Comparison of ENCODE assay signal across 14 cellular contexts in the genomic region with DNA sequence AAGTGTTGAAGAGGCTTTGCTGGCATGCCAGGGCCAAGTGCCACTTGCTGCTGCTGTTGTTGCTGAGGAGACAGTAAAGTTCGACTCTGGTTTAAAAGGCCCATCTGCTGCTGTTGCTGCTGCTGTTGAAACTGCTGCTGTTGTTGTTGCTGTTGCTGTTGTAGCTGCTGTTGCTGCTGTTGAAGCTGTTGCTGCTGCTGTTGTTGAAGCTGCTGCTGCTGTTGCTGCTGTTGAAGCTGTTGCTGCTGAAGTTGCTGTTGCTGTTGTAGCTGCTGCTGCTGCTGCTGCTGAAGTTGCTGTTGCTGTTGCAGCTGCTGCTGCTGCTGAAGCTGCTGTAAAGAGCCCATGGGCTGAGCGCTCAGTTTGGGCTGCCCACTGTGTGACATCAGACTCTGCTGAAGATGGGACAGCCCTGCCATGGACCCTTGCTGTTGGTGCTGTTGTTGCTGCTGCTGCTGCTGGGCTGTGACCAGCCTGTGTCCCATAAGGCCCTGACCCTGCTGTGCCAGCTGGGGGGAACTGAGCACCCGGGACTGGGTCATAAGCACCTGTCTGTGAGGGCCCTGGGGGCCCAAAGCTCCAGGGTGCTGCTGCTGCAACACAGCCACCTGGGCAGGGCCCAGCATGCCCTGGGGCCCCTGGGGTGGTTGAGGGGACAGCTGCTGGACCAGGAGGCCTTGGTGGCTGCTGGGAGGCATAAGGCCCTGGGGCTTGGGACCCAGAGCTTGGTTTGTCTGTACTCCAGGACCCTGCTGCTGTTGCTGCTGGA. TPM values are rescaled to one million over a fixed set of nuclear protein-coding genes. Genes with fewer than 3 reads are reported as not detected.
DNase-seq lines count a peak whose midpoint lies in the region; ATAC-seq, FAIRE-seq and TF ChIP-seq lines count a peak whose summit lies in the region.
"Had no signal": no experiment of that assay in that cellular context is flagged by ENCODE, and none has a peak within 500 bp of the region (broad histone marks: within the 10 kb centered on the region; RNA-seq: fewer than 3 reads in every experiment).

No MANE protein-coding gene starts in this region.

- no peaks in the 10 kb centered on the region for H3K27me3 Mint-ChIP-seq in T-helper 17 cell

- FAIRE-seq in HepG2 (lab: Jason Lieb, UNC), result no peak

- TF ChIP-seq POLR2A in HepG2 (IDR thresholded peaks at IDR 0.05; ENCODE audit: insufficient read depth in 1 of 2, low read depth in 2 of 2, low read length in 2 of 2), result no peak

- peak overlapping the region; percentile 8 for H3K27ac Mint-ChIP-seq in T-helper 17 cell
- H3K27ac Mint-ChIP-seq: mesothelial cell of epicardium had no signal

- in situ Hi-C loops in HepG2 (cut with HindIII; ENCODE audit: extremely low pct_ligation_motif_present, low pct_unique_long_range_greater_than_20kb), result no loop called here

- BruUV-seq in HepG2 (replicated peaks; lab: Mats Ljungman, UMichigan), result no TSS peak

- intact Hi-C loops in HepG2 (cut with micrococcal nuclease; ENCODE audit: unreplicated experiment), result no loop called here

- CTCF ChIA-PET in HepG2 (lab: Yijun Ruan, JAX; ENCODE audit: low intra/inter-chr PET ratio, low total read pairs), result no interaction called here

- peaks cover 46 to 85% of the 10 kb centered on the region in 2 experiments for H3K36me3 ChIP-seq in HepG2 (replicated peaks in 1 of 2; ENCODE audit: control insufficient read depth in 1 of 2, insufficient read depth in 2 of 2, low read length in 2 of 2)

- no peak for TF ChIP-seq CTCF in HepG2 (CRISPR knock-in tag; IDR thresholded peaks at IDR 0.05)

- H3K9me3 ChIP-seq in T-helper 17 cell (ENCODE audit: control insufficient read depth, low read length, poor library complexity, severe bottlenecking) (no peaks in the 10 kb centered on the region), HepG2 (ENCODE audit: low read length) (no peaks in the 10 kb centered on the region)
- H3K9me3 ChIP-seq: gastrocnemius medialis, SK-N-SH had no signal

- H3K9ac ChIP-seq in HepG2 (ENCODE audit: insufficient read depth, low read depth, low read length), result no peak overlapping the region
- H3K9ac ChIP-seq: SK-N-SH had no signal

- WGBS in HepG2 (ENCODE audit: low lambda C conversion rate), result 80% methylated on average over 1 of the region's 3 CpGs

- TF ChIP-seq EP300 in HepG2 (IDR thresholded peaks at IDR 0.05; ENCODE audit: low read depth in 2 of 2, low read length in 2 of 2), result no peak
- no peak for TF ChIP-seq EP300 in HepG2 (CRISPR knock-in tag; IDR thresholded peaks at IDR 0.05; ENCODE audit: borderline replicate concordance)

- POLR2A ChIA-PET in HepG2 (lab: Yijun Ruan, JAX), result interaction anchor here (1.4 to 3.0 kb wide), 3 partner anchors 12 to 98 kb away, joined by 3 to 9 read pairs (median 7); partner anchors contain the start of gene TUBA1B

- no peak overlapping the region for H3K4me3 Mint-ChIP-seq in T-helper 17 cell
- H3K4me3 Mint-ChIP-seq: mesothelial cell of epicardium had no signal

- peaks cover 3% of the 10 kb centered on the region for H3K4me1 Mint-ChIP-seq in T-helper 17 cell
- H3K4me1 Mint-ChIP-seq: mesothelial cell of epicardium had no signal

- ATAC-seq in T-helper 17 cell (no peak), HepG2 (peak; percentile 13)
- ATAC-seq: gastrocnemius medialis had no signal

- H3K4me1 ChIP-seq in HepG2 (ENCODE audit: insufficient read depth, low read length), result no peaks in the 10 kb centered on the region
- H3K4me1 ChIP-seq: gastrocnemius medialis had no signal

- no peak for TF ChIP-seq RAD21 in HepG2 (CRISPR knock-in tag; IDR thresholded peaks at IDR 0.05)

- no peak overlapping the region for H3K4me3 ChIP-seq in HepG2 (replicated peaks in 1 of 3; ENCODE audit: insufficient read depth in 1 of 3, low read depth in 2 of 3, low read length in 3 of 3)
- H3K4me3 ChIP-seq: gastrocnemius medialis had no signal

- H3K36me3 Mint-ChIP-seq in T-helper 17 cell (ENCODE audit: low read depth), result peaks cover 1% of the 10 kb centered on the region

- H3K79me2 ChIP-seq in HepG2 (ENCODE audit: insufficient read depth, low read length), result no peaks in the 10 kb centered on the region

- DNase-seq in T-helper 17 cell (no peak), HepG2 (ENCODE audit: low spot score) (no peak), HuH-7.5 (ENCODE audit: low spot score) (no peak), NCI-H2029 (lab: John Stamatoyannopoulos, UW) (no peak)
- DNase-seq: DMS53, gastrocnemius medialis, HCEC 1CT, Kasumi-1, NCI-H1436 treated with DMSO at 0.1 percent for 48 hours, NCI-H510A treated with DMSO at 0.1 percent for 48 hours, OCI-M1, SK-N-SH had no signal

- H2AFZ ChIP-seq in HepG2 (ENCODE audit: low read length), result no peak overlapping the region

- H4K20me1 ChIP-seq in HepG2 (ENCODE audit: insufficient read depth, low read length), result no peaks in the 10 kb centered on the region

- H3K27ac ChIP-seq in HepG2 (ENCODE audit: extremely low read length, insufficient read depth, low read length), result no peak overlapping the region
- H3K27ac ChIP-seq: gastrocnemius medialis had no signal

- H3K27me3 ChIP-seq in HepG2 (ENCODE audit: control insufficient read depth in 1 of 2, insufficient read depth in 2 of 2, low read length in 2 of 2), result no peaks in the 10 kb centered on the region
- H3K27me3 ChIP-seq: gastrocnemius medialis had no signal

- H3K4me2 ChIP-seq in HepG2 (ENCODE audit: low read depth, low read length), result no peak overlapping the region
- H3K4me2 ChIP-seq: SK-N-SH had no signal

RNA-seq across cellular contexts. Expression of gene PRKAG1, which starts 14.3 kb away (rescaled TPM):
- total RNA-seq in T-helper 17 cell, result 10 to 100 TPM; 41.4 to 47.7 TPM
- total RNA-seq in HepG2 (2016; rRNA removed; fragmentation: Illumina TruSeq; extraction: Trizol), result 32.8 and 37.6 TPM in 2 replicates
- 9.1 and 11.2 TPM in 2 replicates for total RNA-seq in HepG2 (2016; cell fraction: cytosol; rRNA removed; fragmentation: Illumina TruSeq; extraction: Trizol; ENCODE audit: low read depth)
- total RNA-seq in HepG2 (2016; cell fraction: insoluble cytoplasmic fraction; rRNA removed; fragmentation: Illumina TruSeq; extraction: Trizol), result 30.6 and 39.9 TPM in 2 replicates
- total RNA-seq in HepG2 (2016; cell fraction: membrane; rRNA removed; fragmentation: Illumina TruSeq; extraction: Trizol), result 19.3 and 21.1 TPM in 2 replicates
- total RNA-seq in HepG2 (2016; cell fraction: nucleus; rRNA removed; fragmentation: Illumina TruSeq; extraction: Trizol), result 16.7 and 19.6 TPM in 2 replicates
- polyA plus RNA-seq in HepG2 (2011; rRNA removed), result 21.2 and 26.1 TPM in 2 replicates
- polyA plus RNA-seq in HepG2 (2011; cell fraction: cytosol; rRNA removed), result 18.5 and 26.3 TPM in 2 replicates
- 8.8 and 11.6 TPM in 2 replicates for polyA plus RNA-seq in HepG2 (2011; cell fraction: nucleus; rRNA removed)
- 20.2 and 21.7 TPM in 2 replicates for polyA plus RNA-seq in HepG2 (2012)
- 7.6 and 8.8 TPM in 2 replicates for polyA plus RNA-seq in HepG2 (2016; cell fraction: cytosol; fragmentation: Illumina TruSeq; extraction: Trizol; ENCODE audit: low read depth)
- 38.7 and 40.2 TPM in 2 replicates for polyA plus RNA-seq in HepG2 (2016; cell fraction: insoluble cytoplasmic fraction; fragmentation: Illumina TruSeq; extraction: Trizol; ENCODE audit: low read depth)
- 14.5 and 16.2 TPM in 2 replicates for polyA plus RNA-seq in HepG2 (2016; cell fraction: membrane; fragmentation: Illumina TruSeq; extraction: Trizol; ENCODE audit: low read depth)
- polyA plus RNA-seq in HepG2 (2016; cell fraction: nucleus; fragmentation: Illumina TruSeq; extraction: Trizol; ENCODE audit: insufficient read depth, low read depth), result 24.6 and 24.9 TPM in 2 replicates
- polyA minus RNA-seq in HepG2 (2011; rRNA and poly(A)+ RNA removed; ENCODE audit: low replicate concordance), result 11.5 and 73.4 TPM in 2 replicates
- 7.8 and 9.5 TPM in 2 replicates for polyA minus RNA-seq in HepG2 (2011; cell fraction: cytosol; rRNA and poly(A)+ RNA removed)
- polyA minus RNA-seq in HepG2 (2011; cell fraction: nucleus; rRNA and poly(A)+ RNA removed), result 11.6 TPM in 2 replicates

RNA-seq across cellular contexts. Expression of gene KMT2D, which starts 27.7 kb away (rescaled TPM):
- 100 to 1,000 TPM; 137 to 139 TPM for total RNA-seq in T-helper 17 cell
- total RNA-seq in HepG2 (2016; rRNA removed; fragmentation: Illumina TruSeq; extraction: Trizol), result 10.4 and 25.7 TPM in 2 replicates
- 3.8 and 5.1 TPM in 2 replicates for total RNA-seq in HepG2 (2016; cell fraction: cytosol; rRNA removed; fragmentation: Illumina TruSeq; extraction: Trizol; ENCODE audit: low read depth)
- total RNA-seq in HepG2 (2016; cell fraction: insoluble cytoplasmic fraction; rRNA removed; fragmentation: Illumina TruSeq; extraction: Trizol), result 9.4 and 20.2 TPM in 2 replicates
- 7.5 and 9.1 TPM in 2 replicates for total RNA-seq in HepG2 (2016; cell fraction: membrane; rRNA removed; fragmentation: Illumina TruSeq; extraction: Trizol)
- 25.5 and 28.3 TPM in 2 replicates for total RNA-seq in HepG2 (2016; cell fraction: nucleus; rRNA removed; fragmentation: Illumina TruSeq; extraction: Trizol)
- polyA plus RNA-seq in HepG2 (2011; rRNA removed), result 8.1 and 8.2 TPM in 2 replicates
- 5.0 and 6.5 TPM in 2 replicates for polyA plus RNA-seq in HepG2 (2011; cell fraction: cytosol; rRNA removed)
- 41.1 and 48.4 TPM in 2 replicates for polyA plus RNA-seq in HepG2 (2011; cell fraction: nucleus; rRNA removed)
- 20.0 and 20.6 TPM in 2 replicates for polyA plus RNA-seq in HepG2 (2012)
- 0.52 and 0.66 TPM in 2 replicates for polyA plus RNA-seq in HepG2 (2016; cell fraction: cytosol; fragmentation: Illumina TruSeq; extraction: Trizol; ENCODE audit: low read depth)
- polyA plus RNA-seq in HepG2 (2016; cell fraction: insoluble cytoplasmic fraction; fragmentation: Illumina TruSeq; extraction: Trizol; ENCODE audit: low read depth), result 18.4 and 23.1 TPM in 2 replicates
- polyA plus RNA-seq in HepG2 (2016; cell fraction: membrane; fragmentation: Illumina TruSeq; extraction: Trizol; ENCODE audit: low read depth), result 1.3 and 2.4 TPM in 2 replicates
- 78.2 and 102 TPM in 2 replicates for polyA plus RNA-seq in HepG2 (2016; cell fraction: nucleus; fragmentation: Illumina TruSeq; extraction: Trizol; ENCODE audit: insufficient read depth, low read depth)
- polyA minus RNA-seq in HepG2 (2011; rRNA and poly(A)+ RNA removed; ENCODE audit: low replicate concordance), result 12.2 and 28.0 TPM in 2 replicates
- polyA minus RNA-seq in HepG2 (2011; cell fraction: cytosol; rRNA and poly(A)+ RNA removed), result 19.4 and 23.5 TPM in 2 replicates
- polyA minus RNA-seq in HepG2 (2011; cell fraction: nucleus; rRNA and poly(A)+ RNA removed), result 32.2 and 33.3 TPM in 2 replicates

RNA-seq across cellular contexts. Expression of gene DDN, which starts 33.7 kb away (rescaled TPM):
- under 1 TPM; 0.62 to 0.70 TPM for total RNA-seq in T-helper 17 cell
- 0.51 and 0.53 TPM in 2 replicates for total RNA-seq in HepG2 (2016; rRNA removed; fragmentation: Illumina TruSeq; extraction: Trizol)
- total RNA-seq in HepG2 (2016; cell fraction: cytosol; rRNA removed; fragmentation: Illumina TruSeq; extraction: Trizol; ENCODE audit: low read depth), result 0.20 TPM in 1 of 2 replicates, not detected in the other
- 0.43 and 0.54 TPM in 2 replicates for total RNA-seq in HepG2 (2016; cell fraction: insoluble cytoplasmic fraction; rRNA removed; fragmentation: Illumina TruSeq; extraction: Trizol)
- total RNA-seq in HepG2 (2016; cell fraction: membrane; rRNA removed; fragmentation: Illumina TruSeq; extraction: Trizol), result 0.46 and 0.52 TPM in 2 replicates
- total RNA-seq in HepG2 (2016; cell fraction: nucleus; rRNA removed; fragmentation: Illumina TruSeq; extraction: Trizol), result 0.34 and 0.62 TPM in 2 replicates
- polyA plus RNA-seq in HepG2 (2011; rRNA removed), result 0.24 and 0.33 TPM in 2 replicates
- polyA plus RNA-seq in HepG2 (2011; cell fraction: cytosol; rRNA removed), result 0.21 and 0.34 TPM in 2 replicates
- polyA plus RNA-seq in HepG2 (2011; cell fraction: nucleus; rRNA removed), result 0.47 and 0.83 TPM in 2 replicates
- 0.48 and 0.69 TPM in 2 replicates for polyA plus RNA-seq in HepG2 (2012)
- polyA plus RNA-seq in HepG2 (2016; cell fraction: cytosol; fragmentation: Illumina TruSeq; extraction: Trizol; ENCODE audit: low read depth), result 0.20 and 0.28 TPM in 2 replicates
- 0.58 and 0.73 TPM in 2 replicates for polyA plus RNA-seq in HepG2 (2016; cell fraction: insoluble cytoplasmic fraction; fragmentation: Illumina TruSeq; extraction: Trizol; ENCODE audit: low read depth)
- 0.48 and 0.58 TPM in 2 replicates for polyA plus RNA-seq in HepG2 (2016; cell fraction: membrane; fragmentation: Illumina TruSeq; extraction: Trizol; ENCODE audit: low read depth)
- polyA plus RNA-seq in HepG2 (2016; cell fraction: nucleus; fragmentation: Illumina TruSeq; extraction: Trizol; ENCODE audit: insufficient read depth, low read depth), result 1.2 and 1.3 TPM in 2 replicates
- 0.46 and 5.3 TPM in 2 replicates for polyA minus RNA-seq in HepG2 (2011; rRNA and poly(A)+ RNA removed; ENCODE audit: low replicate concordance)
- polyA minus RNA-seq in HepG2 (2011; cell fraction: cytosol; rRNA and poly(A)+ RNA removed), result 0.44 and 0.49 TPM in 2 replicates
- polyA minus RNA-seq in HepG2 (2011; cell fraction: nucleus; rRNA and poly(A)+ RNA removed), result 0.25 and 0.39 TPM in 2 replicates

RNA-seq across cellular contexts. Expression of gene RHEBL1, which starts 36.9 kb away (rescaled TPM):
- total RNA-seq in T-helper 17 cell (1 to 10 TPM; 7.9 to 8.1 TPM), HepG2 (2016; rRNA removed; fragmentation: Illumina TruSeq; extraction: Trizol) (1.4 and 1.6 TPM in 2 replicates)
- total RNA-seq in HepG2 (2016; cell fraction: cytosol; rRNA removed; fragmentation: Illumina TruSeq; extraction: Trizol; ENCODE audit: low read depth), result 0.71 and 0.79 TPM in 2 replicates
- total RNA-seq in HepG2 (2016; cell fraction: insoluble cytoplasmic fraction; rRNA removed; fragmentation: Illumina TruSeq; extraction: Trizol), result 1.5 and 1.9 TPM in 2 replicates
- 0.62 and 1.0 TPM in 2 replicates for total RNA-seq in HepG2 (2016; cell fraction: membrane; rRNA removed; fragmentation: Illumina TruSeq; extraction: Trizol)
- total RNA-seq in HepG2 (2016; cell fraction: nucleus; rRNA removed; fragmentation: Illumina TruSeq; extraction: Trizol), result 0.75 and 1.0 TPM in 2 replicates
- polyA plus RNA-seq in HepG2 (2011; rRNA removed), result 2.5 and 2.9 TPM in 2 replicates
- 2.7 and 2.8 TPM in 2 replicates for polyA plus RNA-seq in HepG2 (2011; cell fraction: cytosol; rRNA removed)
- polyA plus RNA-seq in HepG2 (2011; cell fraction: nucleus; rRNA removed), result 2.0 and 2.7 TPM in 2 replicates
- polyA plus RNA-seq in HepG2 (2012), result 2.3 and 3.2 TPM in 2 replicates
- 0.21 and 0.42 TPM in 2 replicates for polyA plus RNA-seq in HepG2 (2016; cell fraction: cytosol; fragmentation: Illumina TruSeq; extraction: Trizol; ENCODE audit: low read depth)
- 1.2 and 1.3 TPM in 2 replicates for polyA plus RNA-seq in HepG2 (2016; cell fraction: insoluble cytoplasmic fraction; fragmentation: Illumina TruSeq; extraction: Trizol; ENCODE audit: low read depth)
- 0.52 and 0.79 TPM in 2 replicates for polyA plus RNA-seq in HepG2 (2016; cell fraction: membrane; fragmentation: Illumina TruSeq; extraction: Trizol; ENCODE audit: low read depth)
- polyA plus RNA-seq in HepG2 (2016; cell fraction: nucleus; fragmentation: Illumina TruSeq; extraction: Trizol; ENCODE audit: insufficient read depth, low read depth), result 1.3 and 1.8 TPM in 2 replicates
- polyA minus RNA-seq in HepG2 (2011; rRNA and poly(A)+ RNA removed; ENCODE audit: low replicate concordance), result 4.3 TPM in 2 replicates
- polyA minus RNA-seq in HepG2 (2011; cell fraction: cytosol; rRNA and poly(A)+ RNA removed), result 0.88 and 0.89 TPM in 2 replicates
- 0.62 and 0.90 TPM in 2 replicates for polyA minus RNA-seq in HepG2 (2011; cell fraction: nucleus; rRNA and poly(A)+ RNA removed)

RNA-seq across cellular contexts. Expression of gene WNT1, which starts 54.7 kb away (rescaled TPM):
- total RNA-seq in T-helper 17 cell (1 to 10 TPM; 2.2 to 2.3 TPM), HepG2 (2016; rRNA removed; fragmentation: Illumina TruSeq; extraction: Trizol) (not detected in 2 replicates)
- total RNA-seq in HepG2 (2016; cell fraction: cytosol; rRNA removed; fragmentation: Illumina TruSeq; extraction: Trizol; ENCODE audit: low read depth), result not detected in 2 replicates
- total RNA-seq in HepG2 (2016; cell fraction: insoluble cytoplasmic fraction; rRNA removed; fragmentation: Illumina TruSeq; extraction: Trizol), result not detected in 2 replicates
- not detected in 2 replicates for total RNA-seq in HepG2 (2016; cell fraction: membrane; rRNA removed; fragmentation: Illumina TruSeq; extraction: Trizol)
- not detected in 2 replicates for total RNA-seq in HepG2 (2016; cell fraction: nucleus; rRNA removed; fragmentation: Illumina TruSeq; extraction: Trizol)
- not detected in 2 replicates for polyA plus RNA-seq in HepG2 (2011; rRNA removed)
- polyA plus RNA-seq in HepG2 (2011; cell fraction: cytosol; rRNA removed), result not detected in 2 replicates
- not detected in 2 replicates for polyA plus RNA-seq in HepG2 (2011; cell fraction: nucleus; rRNA removed)
- polyA plus RNA-seq in HepG2 (2012), result not detected in 2 replicates
- not detected in 2 replicates for polyA plus RNA-seq in HepG2 (2016; cell fraction: cytosol; fragmentation: Illumina TruSeq; extraction: Trizol; ENCODE audit: low read depth)
- polyA plus RNA-seq in HepG2 (2016; cell fraction: insoluble cytoplasmic fraction; fragmentation: Illumina TruSeq; extraction: Trizol; ENCODE audit: low read depth), result not detected in 2 replicates
- not detected in 2 replicates for polyA plus RNA-seq in HepG2 (2016; cell fraction: membrane; fragmentation: Illumina TruSeq; extraction: Trizol; ENCODE audit: low read depth)
- not detected in 2 replicates for polyA plus RNA-seq in HepG2 (2016; cell fraction: nucleus; fragmentation: Illumina TruSeq; extraction: Trizol; ENCODE audit: insufficient read depth, low read depth)
- not detected in 2 replicates for polyA minus RNA-seq in HepG2 (2011; rRNA and poly(A)+ RNA removed; ENCODE audit: low replicate concordance)
- polyA minus RNA-seq in HepG2 (2011; cell fraction: cytosol; rRNA and poly(A)+ RNA removed), result not detected in 2 replicates
- not detected in 2 replicates for polyA minus RNA-seq in HepG2 (2011; cell fraction: nucleus; rRNA and poly(A)+ RNA removed)
- total RNA-seq: gastrocnemius medialis, mesothelial cell of epicardium had no signal
- polyA plus RNA-seq: BJ, SK-N-SH had no signal

Comparison
In these comparisons a context has a peak if more than half of its experiments do, and no peak if none do; other contexts are left out.
1. RNA of gene KMT2D, which starts 27.7 kb away (total RNA-seq): 137 to 139 TPM in T-helper 17 cell; 3.8 to 28.3 TPM in HepG2; every median in the first group is over 4 times any median in the second.